In the genomic region with DNA sequence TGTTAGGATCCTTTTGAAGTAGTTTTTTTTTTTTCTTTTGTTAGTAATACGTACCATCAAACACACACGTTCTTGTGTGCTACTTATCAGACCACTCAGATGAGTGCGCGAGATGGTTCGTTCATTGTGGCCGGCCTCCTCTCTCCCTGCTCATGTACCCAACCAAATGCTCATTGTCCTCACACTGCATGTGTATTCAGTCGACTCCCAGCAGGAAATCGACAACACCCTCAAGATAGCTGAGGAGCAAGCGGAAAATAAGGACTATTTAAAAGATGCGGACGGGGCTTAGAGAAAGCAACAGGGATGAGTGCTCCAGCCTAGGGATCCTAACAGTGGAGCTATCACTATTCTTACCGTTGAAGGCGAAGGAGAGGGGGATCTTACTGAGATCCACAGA, we compare ENCODE assay signal across 34 cellular contexts.
"Had no signal": no experiment of that assay in that cellular context is flagged by ENCODE, and none has a peak within 500 bp of the region (broad histone marks: within the 10 kb centered on the region; RNA-seq: fewer than 3 reads in every experiment).

No MANE protein-coding gene starts in this region.

- H3K36me3 Mint-ChIP-seq: activated naive CD8-positive, alpha-beta T cell treated with anti-CD3 and anti-CD28 coated beads, Interleukin-2, amount 10 ng/mL, durations not matched to agents 7 days and 5 days had no signal

- H3K27ac ChIP-seq: ascending aorta, cardiac muscle cell, PC-9, RWPE1, VCaP had no signal

- H3K4me1 ChIP-seq: ascending aorta had no signal

- H3K36me3 ChIP-seq: ascending aorta, cardiac muscle cell had no signal

- H3K4me3 Mint-ChIP-seq: activated CD8-positive, alpha-beta T cell treated with anti-CD3 and anti-CD28 coated beads for 36 hours; activated naive CD8-positive, alpha-beta T cell treated with anti-CD3 and anti-CD28 coated beads, Interleukin-2, amount 10 ng/mL, durations not matched to agents 7 days and 5 days; activated T-cell treated with anti-CD3 and anti-CD28 coated beads, Interleukin-2, amount 50 U/mL, for 72 hours; activated T-helper 17 cell treated with anti-CD3 and anti-CD28 coated beads, Interleukin-2, amount 50 U/mL, for 72 hours had no signal

- H3K9me3 ChIP-seq: ascending aorta had no signal

- H3K4me1 Mint-ChIP-seq: activated naive CD8-positive, alpha-beta T cell treated with anti-CD3 and anti-CD28 coated beads, Interleukin-2, amount 10 ng/mL, durations not matched to agents 7 days and 5 days; activated T-helper 17 cell treated with anti-CD3 and anti-CD28 coated beads, Interleukin-2, amount 50 U/mL, for 72 hours had no signal

- H3K4me3 ChIP-seq: ascending aorta, cardiac muscle cell, PC-9 had no signal

- H3K9me3 Mint-ChIP-seq: activated CD8-positive, alpha-beta T cell treated with anti-CD3 and anti-CD28 coated beads for 36 hours; activated T-cell treated with anti-CD3 and anti-CD28 coated beads, Interleukin-2, amount 50 U/mL, for 72 hours; activated T-helper 17 cell treated with anti-CD3 and anti-CD28 coated beads, Interleukin-2, amount 50 U/mL, for 72 hours had no signal

- ATAC-seq: activated CD8-positive, alpha-beta T cell treated with anti-CD3 and anti-CD28 coated beads for 36 hours; activated T-cell treated with anti-CD3 and anti-CD28 coated beads, Interleukin-2, amount 50 U/mL, for 72 hours; activated T-helper 17 cell treated with anti-CD3 and anti-CD28 coated beads, Interleukin-2, amount 50 U/mL, for 72 hours had no signal

- H3K4me2 ChIP-seq: PC-9 had no signal

- DNase-seq: activated CD4-positive, alpha-beta T cell treated with anti-CD3 and anti-CD28 coated beads for 1 hour; activated CD4-positive, alpha-beta T cell treated with anti-CD3 and anti-CD28 coated beads for 48 hours; activated CD4-positive, CD25-positive, alpha-beta regulatory T cell; activated CD8-positive, alpha-beta T cell treated with anti-CD3 and anti-CD28 coated beads for 36 hours; activated effector memory CD4-positive, alpha-beta T cell treated with anti-CD3 and anti-CD28 coated beads, Interleukin-2, amount 50 U/mL, for 16 hours; activated naive CD4-positive, alpha-beta T cell; activated naive CD4-positive, alpha-beta T cell treated with anti-CD3 and anti-CD28 coated beads, Interleukin-2, amount 50 U/mL, for 16 hours; activated naive CD8-positive, alpha-beta T cell treated with anti-CD3 and anti-CD28 coated beads, Interleukin-2, amount 10 ng/mL, durations not matched to agents 7 days and 5 days; activated T-cell treated with anti-CD3 and anti-CD28 coated beads, Interleukin-2, amount 50 U/mL, for 1 hour; activated T-cell treated with anti-CD3 and anti-CD28 coated beads, Interleukin-2, amount 50 U/mL, for 72 hours; amygdala; KG1; MM.1S; MV-4-11; NCI-H1092; NCI-H146; NCI-H187; NCI-H2029 treated with DMSO at 0.1 percent for 48 hours; NCI-H2107; NCI-H345; NCI-H510A; NCI-H526; NCI-H748 treated with DMSO at 0.1 percent for 48 hours; NK-92 treated with Interleukin-12 subunit alpha and Interleukin-12 subunit beta, amount 100 ng/mL, for 24 hours; PC-9; SW 1271; T-helper 1 cell; T-helper 2 cell; T-helper 9 cell had no signal

- H3K27me3 ChIP-seq: ascending aorta, cardiac muscle cell had no signal

- H3K27ac Mint-ChIP-seq: activated CD8-positive, alpha-beta T cell treated with anti-CD3 and anti-CD28 coated beads for 36 hours; activated naive CD8-positive, alpha-beta T cell treated with anti-CD3 and anti-CD28 coated beads, Interleukin-2, amount 10 ng/mL, durations not matched to agents 7 days and 5 days; activated T-cell treated with anti-CD3 and anti-CD28 coated beads, Interleukin-2, amount 50 U/mL, for 72 hours; activated T-helper 17 cell treated with anti-CD3 and anti-CD28 coated beads, Interleukin-2, amount 50 U/mL, for 72 hours had no signal
